1 cellular context compared by ENCODE assay signal in genomic region chr1:66532214-66532613, GRCh38.
TF ChIP-seq lines count a peak whose summit lies in the region.

No MANE protein-coding gene starts in this region.

TF ChIP-seq in GM23338, 12 proteins besides CTCF, POLR2A, EP300 and RAD21 (continued from another document):
- no peak for TF ChIP-seq ZNF462 (CRISPR knock-in tag; IDR thresholded peaks at IDR 0.05)
- TF ChIP-seq EZH2 (IDR thresholded peaks at IDR 0.05; ENCODE audit: low read depth, unreplicated experiment) = no peak
- no peak for TF ChIP-seq ETS1 (IDR thresholded peaks at IDR 0.05)
